Comparison of ENCODE assay signal across 10 cellular contexts in the genomic region with DNA sequence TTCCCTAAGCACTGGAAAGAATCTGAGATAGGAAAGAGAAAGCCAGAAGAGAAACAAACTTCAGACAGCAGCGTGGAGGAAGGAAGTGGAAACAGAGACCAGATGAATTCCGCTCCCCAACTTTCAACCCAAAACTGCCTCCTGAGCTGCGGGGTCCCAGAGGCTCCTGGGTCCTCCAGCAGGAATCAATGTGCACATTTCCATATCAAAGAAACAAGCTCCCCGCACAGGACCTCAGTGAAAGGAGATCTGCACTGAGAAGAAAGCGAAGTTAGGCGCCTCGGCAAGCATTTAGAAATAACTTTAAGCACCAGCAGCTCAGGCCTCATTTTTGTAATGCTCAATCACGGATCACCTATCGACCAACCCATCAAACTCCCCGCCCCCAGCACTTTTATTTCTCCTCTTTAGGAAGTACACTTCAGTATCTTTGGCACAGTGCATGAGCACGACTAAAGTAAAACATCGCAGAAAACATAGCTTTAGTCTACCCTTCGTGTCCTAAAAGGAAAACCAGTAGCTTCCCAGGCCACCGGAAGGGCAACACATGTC.
DNase-seq lines count a peak whose midpoint lies in the region; ATAC-seq and TF ChIP-seq lines count a peak whose summit lies in the region.
"Had no signal": no experiment of that assay in that cellular context is flagged by ENCODE, and none has a peak within 500 bp of the region (broad histone marks: within the 10 kb centered on the region; RNA-seq: fewer than 3 reads in every experiment).

No MANE protein-coding gene starts in this region.

- no peak for TF ChIP-seq CTCF in thyroid gland (IDR thresholded peaks at IDR 0.05)

- WGBS in thyroid gland, 2 donors = 45 to 48% methylated on average over 14 of the region's 14 CpGs

- no peak overlapping the region for H3K9ac ChIP-seq in mucosa of rectum (ENCODE audit: low read depth in 1 of 2, low read length in 2 of 2)

- H3K4me1 ChIP-seq in mucosa of rectum (ENCODE audit: control insufficient read depth in 2 of 2, insufficient read depth in 2 of 2, low read length in 2 of 2) = peaks cover 8 to 22% of the 10 kb centered on the region in 2 donors
- peaks cover 30 to 32% of the 10 kb centered on the region in 2 donors for H3K4me1 ChIP-seq in thyroid gland

- no peaks in the 10 kb centered on the region for H3K36me3 ChIP-seq in mucosa of rectum (ENCODE audit: control insufficient read depth in 2 of 2, insufficient read depth in 2 of 2, low read length in 2 of 2)
- H3K36me3 ChIP-seq in thyroid gland = no peaks in the 10 kb centered on the region

- H3K27me3 Mint-ChIP-seq in activated naive CD4-positive, alpha-beta T cell treated with anti-CD3 and anti-CD28 coated beads, Interleukin-2, amount 50 U/mL, for 24 hours = no peaks in the 10 kb centered on the region

- no peak for ATAC-seq in activated naive CD4-positive, alpha-beta T cell treated with anti-CD3 and anti-CD28 coated beads, Interleukin-2, amount 50 U/mL, for 72 hours

- H3K4me3 Mint-ChIP-seq in activated naive CD4-positive, alpha-beta T cell treated with anti-CD3 and anti-CD28 coated beads, Interleukin-2, amount 50 U/mL, for 24 hours = peak overlapping the region; percentile 82

- H3K4me3 ChIP-seq in mucosa of rectum (ENCODE audit: low read length in 2 of 2) (no peak overlapping the region), thyroid gland (replicated peaks in 1 of 3) (no peak overlapping the region)
- H3K4me3 ChIP-seq: coronary artery had no signal

- no peak for TF ChIP-seq POLR2A in thyroid gland (IDR thresholded peaks at IDR 0.05)

- H3K27ac ChIP-seq in mucosa of rectum (ENCODE audit: low read depth in 2 of 2, low read length in 2 of 2) (peak overlapping the region; percentile 46 to 69), thyroid gland (peak overlapping the region; percentile 58 to 87 (median 69))

- peaks cover 96% of the 10 kb centered on the region for H3K4me1 Mint-ChIP-seq in activated naive CD4-positive, alpha-beta T cell treated with anti-CD3 and anti-CD28 coated beads, Interleukin-2, amount 50 U/mL, for 24 hours

- DNase-seq in activated naive CD4-positive, alpha-beta T cell (lab: John Stamatoyannopoulos, UW) = no peak
- no peak for DNase-seq in activated naive CD4-positive, alpha-beta T cell treated with anti-CD3 and anti-CD28 coated beads, Interleukin-2, amount 50 U/mL, for 72 hours (ENCODE audit: low spot score in 2 of 2)
- DNase-seq in thyroid gland = peak; percentile 30 to 40
- DNase-seq in ecto neural progenitor cell (ENCODE audit: low spot score) = no peak
- no peak for DNase-seq in NOMO-1 treated with dmso at 0.1 percent for 144 hours (lab: John Stamatoyannopoulos, UW; ENCODE audit: unreplicated experiment)
- DNase-seq in ACHN = no peak
- DNase-seq: NCI-H1694 treated with DMSO at 0.1 percent for 48 hours had no signal

- H3K9me3 ChIP-seq in mucosa of rectum (ENCODE audit: control insufficient read depth in 2 of 2, low read length in 2 of 2) = no peaks in the 10 kb centered on the region
- no peaks in the 10 kb centered on the region for H3K9me3 ChIP-seq in thyroid gland

- peaks cover 6% of the 10 kb centered on the region for H3K9me3 Mint-ChIP-seq in activated naive CD4-positive, alpha-beta T cell treated with anti-CD3 and anti-CD28 coated beads, Interleukin-2, amount 50 U/mL, for 24 hours
- H3K9me3 Mint-ChIP-seq in activated naive CD4-positive, alpha-beta T cell treated with anti-CD3 and anti-CD28 coated beads, Interleukin-2, amount 50 U/mL, for 72 hours = peaks cover 4 to 13% of the 10 kb centered on the region in 2 donors

- in situ Hi-C loops in ACHN (cut with HindIII; ENCODE audit: low pct_ligation_motif_present, low pct_unique_long_range_greater_than_20kb, low sequenced_read_pairs) = no loop called here

- H3K27me3 ChIP-seq in mucosa of rectum (ENCODE audit: control insufficient read depth in 2 of 2, insufficient read depth in 2 of 2, low read length in 2 of 2) (no peaks in the 10 kb centered on the region), thyroid gland (no peaks in the 10 kb centered on the region)

- intact Hi-C loops in thyroid gland (cut with DNase I) = loop anchor here (10.0 kb wide), 1 partner anchor 113 kb away; no protein-coding TSS in a partner anchor

- H3K27ac Mint-ChIP-seq in activated naive CD4-positive, alpha-beta T cell treated with anti-CD3 and anti-CD28 coated beads, Interleukin-2, amount 50 U/mL, for 24 hours = peak overlapping the region; percentile 94
- H3K27ac Mint-ChIP-seq in activated naive CD4-positive, alpha-beta T cell treated with anti-CD3 and anti-CD28 coated beads, Interleukin-2, amount 50 U/mL, for 72 hours = peak overlapping the region; percentile 79 to 98

- H3K36me3 Mint-ChIP-seq in activated naive CD4-positive, alpha-beta T cell treated with anti-CD3 and anti-CD28 coated beads, Interleukin-2, amount 50 U/mL, for 24 hours = peaks cover 4% of the 10 kb centered on the region
- H3K36me3 Mint-ChIP-seq in activated naive CD4-positive, alpha-beta T cell treated with anti-CD3 and anti-CD28 coated beads, Interleukin-2, amount 50 U/mL, for 72 hours = peaks cover 5 to 22% of the 10 kb centered on the region in 2 donors

Comparison
In these comparisons a context has a peak if more than half of its experiments do, and no peak if none do; other contexts are left out.
1. DNase-seq: peak in thyroid gland (2 of 2); none in activated naive CD4-positive, alpha-beta T cell (0 of 4), activated naive CD4-positive, alpha-beta T cell treated with anti-CD3 and anti-CD28 coated beads, Interleukin-2, amount 50 U/mL, for 72 hours (0 of 2), ecto neural progenitor cell (single experiment), NOMO-1 treated with dmso at 0.1 percent for 144 hours (single experiment) and ACHN (single experiment).